Comparison of ENCODE assay signal across 9 cellular contexts in genomic region chr1:149937779-149938178, GRCh38. TPM values are rescaled to one million over a fixed set of nuclear protein-coding genes. Genes with fewer than 3 reads are reported as not detected.
DNase-seq lines count a peak whose midpoint lies in the region; ATAC-seq, FAIRE-seq and TF ChIP-seq lines count a peak whose summit lies in the region.
"Had no signal": no experiment of that assay in that cellular context is flagged by ENCODE, and none has a peak within 500 bp of the region (broad histone marks: within the 10 kb centered on the region; RNA-seq: fewer than 3 reads in every experiment).

No MANE protein-coding gene starts in this region.

- in situ Hi-C loops in IMR-90 (cut with MboI; ENCODE audit: low sequenced_read_pairs), result loop anchor here (5.0 kb wide), 1 partner anchor 35 kb away; no protein-coding TSS in a partner anchor

- TF ChIP-seq POLR2A in IMR-90 (IDR thresholded peaks at IDR 0.05; ENCODE audit: low read depth, low read length), result no peak

- intact Hi-C loops in CD14-positive monocyte (cut with micrococcal nuclease), result loop anchor here in 1 of 2 donors (5.0 to 10.0 kb wide), 3 partner anchors 40 to 247 kb away; partner anchors contain the start of gene BOLA1
- intact Hi-C loops in IMR-90 (cut with micrococcal nuclease), result loop anchor here (5.0 kb wide), 1 partner anchor 45 kb away; no protein-coding TSS in a partner anchor
- intact Hi-C loops in posterior vena cava (cut with DNase I), result no loop called here

- H3K27me3 ChIP-seq in IMR-90 (ENCODE audit: control insufficient read depth, insufficient read depth, low read length), result no peaks in the 10 kb centered on the region
- no peaks in the 10 kb centered on the region for H3K27me3 ChIP-seq in astrocyte (ENCODE audit: insufficient read depth, low read length)
- no peaks in the 10 kb centered on the region for H3K27me3 ChIP-seq in muscle layer of colon (ENCODE audit: control insufficient read depth in 1 of 2, insufficient read depth in 2 of 2, low read length in 2 of 2)

- no peak overlapping the region for H4K5ac ChIP-seq in IMR-90 (ENCODE audit: low read depth, low read length)

- DNase-seq in CD14-positive monocyte (ENCODE audit: low spot score) (no peak), IMR-90 (no peak), astrocyte (ENCODE audit: low read depth) (no peak), posterior vena cava (ENCODE audit: low spot score) (no peak)
- DNase-seq in effector CD4-positive, alpha-beta T cell, result no peak

- peaks cover 57% of the 10 kb centered on the region for H3K4me1 Mint-ChIP-seq in CD14-positive monocyte
- H3K4me1 Mint-ChIP-seq in astrocyte (ENCODE audit: low read depth, unreplicated experiment), result peaks cover 39% of the 10 kb centered on the region

- H3K18ac ChIP-seq in IMR-90 (ENCODE audit: low read depth, low read length), result no peak overlapping the region

- no peak for FAIRE-seq in astrocyte (lab: Jason Lieb, UNC)
- FAIRE-seq: urothelium cell line had no signal

- peak overlapping the region; percentile 62; the same call in 1 of the 2 replicates for H3K23ac ChIP-seq in IMR-90 (ENCODE audit: low read depth, low read length)

- H3K4me3 Mint-ChIP-seq in CD14-positive monocyte (no peak overlapping the region), astrocyte (ENCODE audit: unreplicated experiment) (no peak overlapping the region)

- peak overlapping the region; percentile 11 for H4K91ac ChIP-seq in IMR-90 (ENCODE audit: insufficient read depth, low read depth, low read length)

- peaks cover 0 to 1% (median 0%) of the 10 kb centered on the region in 7 donors for H3K9me3 Mint-ChIP-seq in CD14-positive monocyte
- peaks cover 3% of the 10 kb centered on the region for H3K9me3 Mint-ChIP-seq in astrocyte (ENCODE audit: unreplicated experiment)

- H3K27ac Mint-ChIP-seq in CD14-positive monocyte, result peak overlapping the region in 5 of 7 donors; percentile 10 to 58 (median 35)
- peak overlapping the region; percentile 36 for H3K27ac Mint-ChIP-seq in astrocyte (ENCODE audit: unreplicated experiment)

- peaks cover 0 to 12% (median under 1%) of the 10 kb centered on the region in 3 donors for H3K27me3 Mint-ChIP-seq in CD14-positive monocyte (ENCODE audit: low read depth in 3 of 3)
- H3K27me3 Mint-ChIP-seq in astrocyte (ENCODE audit: low read depth, unreplicated experiment), result no peaks in the 10 kb centered on the region

- H3K27ac ChIP-seq in IMR-90 (ENCODE audit: insufficient read depth, low read length), result no peak overlapping the region
- H3K27ac ChIP-seq in astrocyte (ENCODE audit: low read depth, low read length), result peak overlapping the region; percentile 35
- H3K27ac ChIP-seq in muscle layer of colon (ENCODE audit: low read depth, low read length), result peak overlapping the region; percentile 61

- no peaks in the 10 kb centered on the region for H3K9me3 ChIP-seq in IMR-90 (ENCODE audit: control insufficient read depth, insufficient read depth, low read length)
- no peaks in the 10 kb centered on the region for H3K9me3 ChIP-seq in astrocyte (ENCODE audit: insufficient read depth, low read depth, low read length)
- H3K9me3 ChIP-seq in muscle layer of colon (ENCODE audit: low read length), result no peaks in the 10 kb centered on the region

- POLR2A ChIA-PET in IMR-90 (lab: Charles Lee; ENCODE audit: unreplicated experiment), result interaction anchor here (0.8 kb wide), 1 partner anchor 10 kb away, joined by 3 read pairs; no protein-coding TSS in a partner anchor

- ATAC-seq in IMR-90 (ENCODE audit: low read depth), result no peak
- no peak for ATAC-seq in GM18511 (IDR thresholded peaks at IDR 0.05; ENCODE audit: unreplicated experiment)
- ATAC-seq in HG02798 (IDR thresholded peaks at IDR 0.05; ENCODE audit: poor library complexity, unreplicated experiment), result no peak

- CTCF ChIA-PET in IMR-90 (lab: Yijun Ruan, JAX), result interaction anchor here (0.5 kb wide), 1 partner anchor 11 kb away, joined by 3 read pairs; no protein-coding TSS in a partner anchor

- dilution Hi-C loops in IMR-90 (cut with HindIII; ENCODE audit: low sequenced_read_pairs, unreplicated experiment), result no loop called here

- H3K4me2 ChIP-seq in IMR-90 (ENCODE audit: low read depth, low read length) (no peak overlapping the region), astrocyte (ENCODE audit: low read length) (peak overlapping the region; percentile 100)

- H3K4me1 ChIP-seq in IMR-90 (ENCODE audit: control insufficient read depth, insufficient read depth, low read length) (peaks cover 11% of the 10 kb centered on the region), astrocyte (ENCODE audit: insufficient read depth, low read length) (peaks cover 34% of the 10 kb centered on the region), muscle layer of colon (ENCODE audit: insufficient read depth, low read length) (peaks cover 38% of the 10 kb centered on the region)

- H2AFZ ChIP-seq in IMR-90 (replicated peaks; ENCODE audit: low read length, poor library complexity), result no peak overlapping the region
- no peak overlapping the region for H2AFZ ChIP-seq in astrocyte (ENCODE audit: low read depth, low read length)

- TF ChIP-seq RAD21 in IMR-90 (IDR thresholded peaks at IDR 0.05; ENCODE audit: low read length), result no peak

- H2BK20ac ChIP-seq in IMR-90 (ENCODE audit: low read depth, low read length), result peak overlapping the region; percentile 84

- no peak overlapping the region for H3K4me3 ChIP-seq in IMR-90 (ENCODE audit: insufficient read depth, low read depth, low read length)
- no peak overlapping the region for H3K4me3 ChIP-seq in astrocyte (ENCODE audit: insufficient read depth, low read depth, low read length)
- no peak overlapping the region for H3K4me3 ChIP-seq in muscle layer of colon (ENCODE audit: low read depth in 1 of 2, low read length in 2 of 2)

- H4K20me1 ChIP-seq in IMR-90 (ENCODE audit: insufficient read depth, low read length) (no peaks in the 10 kb centered on the region), astrocyte (ENCODE audit: insufficient read depth, low read length) (no peaks in the 10 kb centered on the region)

- H2BK120ac ChIP-seq in IMR-90 (ENCODE audit: low read depth, low read length), result peak overlapping the region; percentile 79

- H2AK5ac ChIP-seq in IMR-90 (ENCODE audit: low read depth, low read length), result peak overlapping the region; percentile 78; the same call in 1 of the 2 replicates

- H2BK5ac ChIP-seq in IMR-90 (ENCODE audit: low read depth, low read length, poor library complexity, severe bottlenecking), result peak overlapping the region; percentile 49

- H3K4ac ChIP-seq in IMR-90 (ENCODE audit: low read depth, low read length), result peak overlapping the region; percentile 60

- H3K14ac ChIP-seq in IMR-90 (replicated peaks; ENCODE audit: low read depth, low read length), result no peak overlapping the region

- peaks cover 10% of the 10 kb centered on the region for H3K79me2 ChIP-seq in astrocyte (ENCODE audit: insufficient read depth, low read length)

- TF ChIP-seq CTCF in CD14-positive monocyte (IDR thresholded peaks at IDR 0.05), result no peak
- no peak for TF ChIP-seq CTCF in IMR-90 (conservative IDR thresholded peaks at IDR 0.05; ENCODE audit: low read depth, low read length)
- no peak for TF ChIP-seq CTCF in astrocyte (IDR thresholded peaks at IDR 0.05; ENCODE audit: insufficient read depth, low read depth, low read length)

- peak overlapping the region; percentile 34 for H2AK9ac ChIP-seq in IMR-90 (replicated peaks; ENCODE audit: low read depth, low read length, poor library complexity)

- H3K9ac ChIP-seq in IMR-90 (ENCODE audit: low read depth, low read length) (no peak overlapping the region), astrocyte (ENCODE audit: low read length) (no peak overlapping the region), muscle layer of colon (ENCODE audit: low read length) (no peak overlapping the region)

- peaks cover 3 to 58% of the 10 kb centered on the region in 2 experiments for H3K79me1 ChIP-seq in IMR-90 (ENCODE audit: low read depth in 1 of 2, low read length in 2 of 2)

- peaks cover 29% of the 10 kb centered on the region for H3K9me1 ChIP-seq in IMR-90 (ENCODE audit: insufficient read depth, low read length)

- BruUV-seq in IMR-90 (replicated peaks; lab: Mats Ljungman, UMichigan), result no TSS peak

- H3K36me3 Mint-ChIP-seq in CD14-positive monocyte (peaks cover 6 to 7% of the 10 kb centered on the region in 2 donors), astrocyte (ENCODE audit: low read depth, unreplicated experiment) (peaks cover 6% of the 10 kb centered on the region)

- H3K36me3 ChIP-seq in IMR-90 (ENCODE audit: control insufficient read depth, insufficient read depth, low read length) (peaks cover 9% of the 10 kb centered on the region; the same call in 1 of the 2 replicates), astrocyte (ENCODE audit: insufficient read depth, low read length) (peaks cover 3% of the 10 kb centered on the region), muscle layer of colon (ENCODE audit: insufficient read depth, low read length) (peaks cover 16% of the 10 kb centered on the region)

- H4K8ac ChIP-seq in IMR-90 (ENCODE audit: low read depth in 2 of 2, low read length in 2 of 2), result peak overlapping the region in 1 of 2 experiments; percentile 54; a peak in 1 of 4 replicates

- 0 out of 3 replicates have a peak overlapping the region, but pooled peaks have one; percentile 10 for H2BK15ac ChIP-seq in IMR-90 (ENCODE audit: low read depth, low read length)

- no peak overlapping the region for H3K56ac ChIP-seq in IMR-90 (ENCODE audit: extremely low read depth, insufficient read depth, low read length)

RNA-seq across cellular contexts. Expression of gene MTMR11, which starts 1.1 kb away (rescaled TPM):
- polyA plus RNA-seq in CD14-positive monocyte (10 to 100 TPM; 53.1 to 54.6 TPM), IMR-90 (2012; rRNA removed) (14.3 and 14.6 TPM in 2 replicates)
- total RNA-seq in IMR-90 (2012; rRNA removed) (1.7 and 2.0 TPM in 2 replicates), astrocyte (4.0 and 5.0 TPM in 2 replicates), posterior vena cava (10 to 100 TPM; 18.4 to 23.7 TPM)
- 4.5 and 6.0 TPM in 2 replicates for polyA plus RNA-seq in IMR-90 (2012; cell fraction: cytosol; rRNA removed)
- polyA plus RNA-seq in IMR-90 (2012; cell fraction: nucleus; rRNA removed; ENCODE audit: low replicate concordance), result 64.8 and 76.3 TPM in 2 replicates

RNA-seq across cellular contexts. Expression of gene SF3B4, which starts 10.2 kb away (rescaled TPM):
- polyA plus RNA-seq in CD14-positive monocyte (10 to 100 TPM; 52.2 to 78.6 TPM), IMR-90 (2012; rRNA removed) (62.6 and 64.4 TPM in 2 replicates)
- total RNA-seq in IMR-90 (2012; rRNA removed) (6.6 and 11.4 TPM in 2 replicates), astrocyte (73.2 and 74.0 TPM in 2 replicates), posterior vena cava (10 to 100 TPM; 37.2 to 38.0 TPM)
- polyA plus RNA-seq in IMR-90 (2012; cell fraction: cytosol; rRNA removed), result 29.9 and 58.3 TPM in 2 replicates
- 49.8 and 67.0 TPM in 2 replicates for polyA plus RNA-seq in IMR-90 (2012; cell fraction: nucleus; rRNA removed; ENCODE audit: low replicate concordance)

RNA-seq across cellular contexts. Expression of gene SV2A, which starts 20.1 kb away (rescaled TPM):
- polyA plus RNA-seq in CD14-positive monocyte (under 1 TPM; 0.14 to 0.17 TPM), IMR-90 (2012; rRNA removed) (18.1 and 19.6 TPM in 2 replicates)
- total RNA-seq in IMR-90 (2012; rRNA removed) (15.4 and 16.4 TPM in 2 replicates), astrocyte (6.4 and 6.8 TPM in 2 replicates), posterior vena cava (1 to 10 TPM; 7.5 TPM)
- polyA plus RNA-seq in IMR-90 (2012; cell fraction: cytosol; rRNA removed), result 14.5 and 15.6 TPM in 2 replicates
- 22.0 and 25.1 TPM in 2 replicates for polyA plus RNA-seq in IMR-90 (2012; cell fraction: nucleus; rRNA removed; ENCODE audit: low replicate concordance)

RNA-seq across cellular contexts. Expression of gene BOLA1, which starts 38.4 kb away (rescaled TPM):
- polyA plus RNA-seq in CD14-positive monocyte, result 10 to 100 TPM; 17.6 to 17.8 TPM
- total RNA-seq in IMR-90 (2012; rRNA removed), result 3.4 and 4.4 TPM in 2 replicates
- 12.6 and 14.2 TPM in 2 replicates for polyA plus RNA-seq in IMR-90 (2012; rRNA removed)
- polyA plus RNA-seq in IMR-90 (2012; cell fraction: cytosol; rRNA removed), result 19.5 and 20.0 TPM in 2 replicates
- 14.7 and 18.9 TPM in 2 replicates for polyA plus RNA-seq in IMR-90 (2012; cell fraction: nucleus; rRNA removed; ENCODE audit: low replicate concordance)
- 6.1 and 7.0 TPM in 2 replicates for total RNA-seq in astrocyte
- 10 to 100 TPM; 10.7 to 11.4 TPM for total RNA-seq in posterior vena cava
